ENCODE assay signal across 9 cellular contexts in the genomic region with DNA sequence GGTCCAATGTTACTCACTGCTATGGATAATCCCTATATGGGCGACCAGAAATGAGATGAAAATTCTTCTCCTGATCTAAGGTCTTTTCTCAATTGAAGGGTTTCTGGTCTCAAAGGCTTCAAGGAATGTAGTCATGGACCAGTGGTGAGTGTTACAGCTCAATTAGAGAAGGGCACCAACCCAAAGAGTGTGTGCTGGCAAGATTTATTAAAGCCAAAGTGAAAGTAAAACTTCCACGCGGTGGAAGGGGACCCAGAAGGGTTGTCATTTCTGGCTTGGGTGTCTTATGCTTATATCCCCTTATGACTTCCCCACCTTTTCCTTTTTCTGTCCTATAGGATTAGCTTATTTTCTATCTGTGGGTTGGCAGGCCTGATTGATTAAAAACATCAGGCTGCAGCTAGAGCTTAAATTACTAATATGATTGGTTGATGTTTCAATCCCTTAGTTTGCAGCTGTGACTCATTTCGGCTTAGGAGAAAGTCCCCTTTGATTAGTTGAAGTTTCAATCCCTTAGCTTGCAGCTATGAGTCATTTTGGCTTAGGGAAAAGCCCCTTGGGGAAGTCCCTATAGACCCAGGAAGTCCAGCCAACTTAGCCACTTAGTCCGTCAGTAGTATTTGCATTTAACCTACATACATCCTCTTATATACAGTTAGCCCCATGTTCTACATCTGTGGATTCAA.
DNase-seq lines count a peak whose midpoint lies in the region; ATAC-seq and TF ChIP-seq lines count a peak whose summit lies in the region.
"Had no signal": no experiment of that assay in that cellular context is flagged by ENCODE, and none has a peak within 500 bp of the region (broad histone marks: within the 10 kb centered on the region; RNA-seq: fewer than 3 reads in every experiment).

No MANE protein-coding gene starts in this region.

- no peak for TF ChIP-seq CTCF in natural killer cell (IDR thresholded peaks at IDR 0.05)
- no peak for TF ChIP-seq CTCF in endodermal cell (conservative IDR thresholded peaks at IDR 0.05)

- no peak overlapping the region for H3K9ac ChIP-seq in endodermal cell (ENCODE audit: extremely low read depth, low read length, poor library complexity, severe bottlenecking)

- ATAC-seq in GM19025 (IDR thresholded peaks at IDR 0.05; ENCODE audit: low read depth, unreplicated experiment) (peak; percentile 45), HG02938 (IDR thresholded peaks at IDR 0.05; ENCODE audit: unreplicated experiment) (peak; percentile 57), natural killer cell (peak in 2 of 3 donors; percentile 59 to 70), HG03520 (IDR thresholded peaks at IDR 0.05; ENCODE audit: unreplicated experiment) (no peak)

- peaks cover 31% of the 10 kb centered on the region for H3K4me1 Mint-ChIP-seq in activated CD4-positive, alpha-beta T cell treated with anti-CD3 and anti-CD28 coated beads, Interleukin-2, amount 10 ng/mL, durations not matched to agents 7 days and 5 days
- H3K4me1 Mint-ChIP-seq in natural killer cell (peaks cover 0 to 22% of the 10 kb centered on the region in 2 donors), endodermal cell (no peaks in the 10 kb centered on the region)

- 81% methylated on average over 5 of the region's 5 CpGs; no CpG with 5 or more reads in 1 of the 2 experiments for WGBS in endodermal cell (ENCODE audit: insufficient coverage in 1 of 2, insufficient read length in 1 of 2), 2 experiments

- POLR2A ChIA-PET in activated CD4-positive, alpha-beta T cell treated with anti-CD3 and anti-CD28 coated beads, Interleukin-2, amount 10 ng/mL, durations not matched to agents 7 days and 5 days (lab: Charles Lee), result interaction anchor here (0.7 kb wide), 1 partner anchor 539 kb away, joined by 3 read pairs; no protein-coding TSS in a partner anchor

- no peaks in the 10 kb centered on the region for H3K4me1 ChIP-seq in endodermal cell (ENCODE audit: control insufficient read depth, insufficient read depth, low read length)

- H3K27ac ChIP-seq in endodermal cell (ENCODE audit: low read depth, low read length), result no peak overlapping the region

- H3K27me3 Mint-ChIP-seq in activated CD4-positive, alpha-beta T cell treated with anti-CD3 and anti-CD28 coated beads, Interleukin-2, amount 10 ng/mL, durations not matched to agents 7 days and 5 days, result no peaks in the 10 kb centered on the region
- H3K27me3 Mint-ChIP-seq in natural killer cell (ENCODE audit: low read depth in 2 of 2) (no peaks in the 10 kb centered on the region), endodermal cell (ENCODE audit: insufficient read depth) (no peaks in the 10 kb centered on the region)

- no peak overlapping the region for H3K4me3 ChIP-seq in endodermal cell (ENCODE audit: low read length)

- no peaks in the 10 kb centered on the region for H3K36me3 Mint-ChIP-seq in activated CD4-positive, alpha-beta T cell treated with anti-CD3 and anti-CD28 coated beads, Interleukin-2, amount 10 ng/mL, durations not matched to agents 7 days and 5 days (ENCODE audit: low read depth)
- no peaks in the 10 kb centered on the region for H3K36me3 Mint-ChIP-seq in natural killer cell
- no peaks in the 10 kb centered on the region for H3K36me3 Mint-ChIP-seq in endodermal cell (ENCODE audit: low read depth)

- H3K27ac Mint-ChIP-seq in activated CD4-positive, alpha-beta T cell treated with anti-CD3 and anti-CD28 coated beads, Interleukin-2, amount 10 ng/mL, durations not matched to agents 7 days and 5 days, result peak overlapping the region; percentile 75
- H3K27ac Mint-ChIP-seq in natural killer cell, result peak overlapping the region in 1 of 2 donors; percentile 92
- no peak overlapping the region for H3K27ac Mint-ChIP-seq in endodermal cell

- peak overlapping the region; percentile 61 for H3K4me3 Mint-ChIP-seq in activated CD4-positive, alpha-beta T cell treated with anti-CD3 and anti-CD28 coated beads, Interleukin-2, amount 10 ng/mL, durations not matched to agents 7 days and 5 days
- H3K4me3 Mint-ChIP-seq in natural killer cell, result no peak overlapping the region
- no peak overlapping the region for H3K4me3 Mint-ChIP-seq in endodermal cell

- CTCF ChIA-PET in activated CD4-positive, alpha-beta T cell treated with anti-CD3 and anti-CD28 coated beads, Interleukin-2, amount 10 ng/mL, durations not matched to agents 7 days and 5 days (lab: Charles Lee), result no interaction called here

- intact Hi-C loops in natural killer cell (cut with micrococcal nuclease), result loop anchor here (5.0 to 10.0 kb wide), 2 partner anchors 972 to 1440 kb away; partner anchors contain the start of gene DDX3Y

- H3K36me3 ChIP-seq in endodermal cell (ENCODE audit: control insufficient read depth, insufficient read depth, low read length), result no peaks in the 10 kb centered on the region

- DNase-seq in activated CD4-positive, alpha-beta T cell treated with anti-CD3 and anti-CD28 coated beads, Interleukin-2, amount 10 ng/mL, durations not matched to agents 7 days and 5 days, result peak; percentile 19
- DNase-seq in natural killer cell (no peak), endodermal cell (no peak), NCI-H345 treated with DMSO at 0.1 percent for 48 hours (lab: John Stamatoyannopoulos, UW; ENCODE audit: unreplicated experiment) (no peak)
- DNase-seq: activated CD8-positive, alpha-beta memory T cell treated with anti-CD3 and anti-CD28 coated beads, Interleukin-2, amount 50 U/mL, for 48 hours; NCI-H748 treated with DMSO at 0.1 percent for 48 hours had no signal

- no peaks in the 10 kb centered on the region for H3K9me3 Mint-ChIP-seq in activated CD4-positive, alpha-beta T cell treated with anti-CD3 and anti-CD28 coated beads, Interleukin-2, amount 10 ng/mL, durations not matched to agents 7 days and 5 days
- no peaks in the 10 kb centered on the region for H3K9me3 Mint-ChIP-seq in natural killer cell
- H3K9me3 Mint-ChIP-seq in endodermal cell, result no peaks in the 10 kb centered on the region

- no peaks in the 10 kb centered on the region for H3K9me3 ChIP-seq in endodermal cell (ENCODE audit: control insufficient read depth, low read length)

- no peaks in the 10 kb centered on the region for H3K27me3 ChIP-seq in endodermal cell (ENCODE audit: control insufficient read depth, insufficient read depth, low read length, poor library complexity, severe bottlenecking)
